ENCODE assay signal across 9 cellular contexts in genomic region chr5:16894236-16895057, GRCh38. TPM values are rescaled to one million over a fixed set of nuclear protein-coding genes. Genes with fewer than 3 reads are reported as not detected.
DNase-seq lines count a peak whose midpoint lies in the region; ATAC-seq and TF ChIP-seq lines count a peak whose summit lies in the region.
"Had no signal": no experiment of that assay in that cellular context is flagged by ENCODE, and none has a peak within 500 bp of the region (broad histone marks: within the 10 kb centered on the region; RNA-seq: fewer than 3 reads in every experiment).

No MANE protein-coding gene starts in this region.

- H3K4me3 ChIP-seq in foreskin fibroblast (ENCODE audit: low read depth in 1 of 2, low read length in 2 of 2): no peak overlapping the region
- H3K4me3 ChIP-seq in thyroid gland (replicated peaks in 1 of 3): no peak overlapping the region

- ATAC-seq in activated CD4-positive, CD25-positive, alpha-beta regulatory T cell treated with anti-CD3 and anti-CD28 coated beads, Interleukin-2, amount 50 U/mL, for 24 hours: no peak

- no peaks in the 10 kb centered on the region for H3K36me3 ChIP-seq in thyroid gland
- H3K36me3 ChIP-seq: BE2C had no signal

- 47 to 58% methylated on average over 13 of the region's 13 CpGs for WGBS in thyroid gland, 2 donors

- no peaks in the 10 kb centered on the region for H3K27me3 ChIP-seq in thyroid gland
- H3K27me3 ChIP-seq: BE2C had no signal

- intact Hi-C loops in thyroid gland (cut with DNase I): no loop called here

- H3K4me1 ChIP-seq in thyroid gland: peaks cover 52 to 54% of the 10 kb centered on the region in 2 donors
- H3K4me1 ChIP-seq: BE2C had no signal

- no peak for TF ChIP-seq CTCF in foreskin fibroblast (IDR thresholded peaks at IDR 0.05; ENCODE audit: low read depth, low read length)
- no peak for TF ChIP-seq CTCF in thyroid gland (IDR thresholded peaks at IDR 0.05)
- no peak for TF ChIP-seq CTCF in GM20000 (IDR thresholded peaks at IDR 0.05; ENCODE audit: extremely low read depth, missing control alignments)

- H3K27ac ChIP-seq in thyroid gland: peak overlapping the region; percentile 17 to 68 (median 66)

- H3K9me3 ChIP-seq in thyroid gland: no peaks in the 10 kb centered on the region
- H3K9me3 ChIP-seq: BE2C had no signal

- DNase-seq in SIG-M5 treated with dmso at 0.1 percent for 504 hours (lab: John Stamatoyannopoulos, UW; ENCODE audit: unreplicated experiment) (peak; percentile 58), SIG-M5 (lab: John Stamatoyannopoulos, UW) (no peak), RPMI7951 (ENCODE audit: low read depth) (peak; percentile 95), foreskin fibroblast (peak; percentile 70 to 74), thyroid gland (peak; percentile 55 to 60), GM20000 (ENCODE audit: low spot score) (no peak)
- no peak for DNase-seq in activated naive CD4-positive, alpha-beta T cell (lab: John Stamatoyannopoulos, UW)
- DNase-seq: BE2C had no signal

- TF ChIP-seq POLR2A in thyroid gland (IDR thresholded peaks at IDR 0.05): no peak

RNA-seq across cellular contexts. Expression of gene MYO10, which starts 41.6 kb away (rescaled TPM):
- 16.5 and 17.2 TPM in 2 replicates for total RNA-seq in RPMI7951 (2014; rRNA removed; shearing (Covaris generic))
- 10 to 100 TPM; 49.2 to 89.6 (median 71.0) TPM for total RNA-seq in thyroid gland

Comparison
In these comparisons a context has a peak if more than half of its experiments do, and no peak if none do; other contexts are left out.
1. DNase-seq: peak in SIG-M5 treated with dmso at 0.1 percent for 504 hours (single experiment), RPMI7951 (single experiment), foreskin fibroblast (2 of 2) and thyroid gland (2 of 2); none in SIG-M5 (single experiment), activated naive CD4-positive, alpha-beta T cell (0 of 4) and GM20000 (single experiment).